In the genomic region with DNA sequence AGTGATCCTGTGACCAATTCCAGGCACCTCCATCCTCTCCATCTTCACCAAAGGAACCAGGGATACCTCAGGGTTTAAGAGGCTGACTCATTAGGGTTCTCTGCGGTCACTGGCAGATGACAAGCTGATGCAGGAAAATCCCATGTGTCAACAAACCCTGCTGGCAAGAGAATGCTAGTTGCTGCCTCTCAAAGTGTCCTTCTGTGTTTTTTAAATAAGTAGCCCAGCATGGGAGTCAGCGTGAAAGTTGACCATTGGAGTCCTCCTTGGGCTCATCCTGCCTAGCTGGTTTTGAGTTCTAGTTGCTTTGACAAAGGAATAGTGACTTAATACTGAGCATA, we compare ENCODE assay signal across 15 cellular contexts.
DNase-seq lines count a peak whose midpoint lies in the region; FAIRE-seq and TF ChIP-seq lines count a peak whose summit lies in the region.
"Had no signal": no experiment of that assay in that cellular context is flagged by ENCODE, and none has a peak within 500 bp of the region (broad histone marks: within the 10 kb centered on the region; RNA-seq: fewer than 3 reads in every experiment).

No MANE protein-coding gene starts in this region.

- peaks cover 34% of the 10 kb centered on the region for H3K4me1 Mint-ChIP-seq in astrocyte (ENCODE audit: low read depth, unreplicated experiment)

- H3K9me3 ChIP-seq in astrocyte (ENCODE audit: insufficient read depth, low read depth, low read length), result no peaks in the 10 kb centered on the region
- H3K9me3 ChIP-seq: colonic mucosa, neutrophil had no signal

- H3K79me2 ChIP-seq in astrocyte (ENCODE audit: insufficient read depth, low read length), result no peaks in the 10 kb centered on the region

- H2AFZ ChIP-seq in astrocyte (ENCODE audit: low read depth, low read length), result no peak overlapping the region

- H3K4me3 ChIP-seq in astrocyte (ENCODE audit: insufficient read depth, low read depth, low read length), result no peak overlapping the region
- H3K4me3 ChIP-seq: colonic mucosa had no signal

- no peak overlapping the region for H3K27ac Mint-ChIP-seq in astrocyte (ENCODE audit: unreplicated experiment)

- no peaks in the 10 kb centered on the region for H3K4me1 ChIP-seq in astrocyte (ENCODE audit: insufficient read depth, low read length)
- H3K4me1 ChIP-seq: colonic mucosa had no signal

- no peaks in the 10 kb centered on the region for H4K20me1 ChIP-seq in astrocyte (ENCODE audit: insufficient read depth, low read length)

- no peak for TF ChIP-seq CTCF in astrocyte (IDR thresholded peaks at IDR 0.05; ENCODE audit: insufficient read depth, low read depth, low read length)

- H3K27me3 ChIP-seq in astrocyte (ENCODE audit: insufficient read depth, low read length), result no peaks in the 10 kb centered on the region
- H3K27me3 ChIP-seq: colonic mucosa, neutrophil had no signal

- no peaks in the 10 kb centered on the region for H3K36me3 ChIP-seq in astrocyte (ENCODE audit: insufficient read depth, low read length)
- H3K36me3 ChIP-seq: colonic mucosa, neutrophil had no signal

- no peak overlapping the region for H3K4me3 Mint-ChIP-seq in astrocyte (ENCODE audit: unreplicated experiment)

- H3K9me3 Mint-ChIP-seq in astrocyte (ENCODE audit: unreplicated experiment), result peaks cover 7% of the 10 kb centered on the region

- no peak overlapping the region for H3K27ac ChIP-seq in astrocyte (ENCODE audit: low read depth, low read length)
- H3K27ac ChIP-seq: colonic mucosa, neutrophil had no signal

- H3K4me2 ChIP-seq in astrocyte (ENCODE audit: low read length), result no peak overlapping the region

- DNase-seq in NCI-H510A treated with DMSO at 0.1 percent for 48 hours (lab: John Stamatoyannopoulos, UW) (peak; percentile 37), NCI-H510A (lab: John Stamatoyannopoulos, UW) (no peak), astrocyte (ENCODE audit: low read depth) (peak; percentile 78), iPS-NIHi7 (ENCODE audit: extremely low spot score) (peak; percentile 64), NCI-H446 (lab: John Stamatoyannopoulos, UW) (no peak), NCI-H2107 treated with DMSO at 0.1 percent for 48 hours (lab: John Stamatoyannopoulos, UW; ENCODE audit: unreplicated experiment) (no peak), NCI-H2081 (lab: John Stamatoyannopoulos, UW) (no peak)
- no peak for DNase-seq in stimulated activated CD4-positive, alpha-beta T cell treated with anti-CD3 and anti-CD28 coated beads, Interleukin-12 subunit alpha, Interleukin-12 subunit beta, amount 100 ng/mL, for 4 hours
- DNase-seq: activated effector memory CD4-positive, alpha-beta T cell treated with Interleukin-2 at 50 U/mL for 16 hours; DMS79 treated with DMSO at 0.1 percent for 48 hours; NCI-H1048; stimulated activated naive CD4-positive, alpha-beta T cell had no signal

- no peak overlapping the region for H3K9ac ChIP-seq in astrocyte (ENCODE audit: low read length)

- peaks cover 7% of the 10 kb centered on the region for H3K27me3 Mint-ChIP-seq in astrocyte (ENCODE audit: low read depth, unreplicated experiment)

- no peak for FAIRE-seq in astrocyte (lab: Jason Lieb, UNC)
- FAIRE-seq: A204.1 had no signal

- H3K36me3 Mint-ChIP-seq in astrocyte (ENCODE audit: low read depth, unreplicated experiment), result peaks cover 7% of the 10 kb centered on the region

Comparison
In these comparisons a context has a peak if more than half of its experiments do, and no peak if none do; other contexts are left out.
1. DNase-seq: peak in NCI-H510A treated with DMSO at 0.1 percent for 48 hours (single experiment), astrocyte (single experiment) and iPS-NIHi7 (single experiment); none in NCI-H510A (single experiment), NCI-H446 (0 of 2), stimulated activated CD4-positive, alpha-beta T cell treated with anti-CD3 and anti-CD28 coated beads, Interleukin-12 subunit alpha, Interleukin-12 subunit beta, amount 100 ng/mL, for 4 hours (single experiment), NCI-H2107 treated with DMSO at 0.1 percent for 48 hours (single experiment) and NCI-H2081 (0 of 2).